Comparison of ENCODE assay signal across 26 cellular contexts in the genomic region with DNA sequence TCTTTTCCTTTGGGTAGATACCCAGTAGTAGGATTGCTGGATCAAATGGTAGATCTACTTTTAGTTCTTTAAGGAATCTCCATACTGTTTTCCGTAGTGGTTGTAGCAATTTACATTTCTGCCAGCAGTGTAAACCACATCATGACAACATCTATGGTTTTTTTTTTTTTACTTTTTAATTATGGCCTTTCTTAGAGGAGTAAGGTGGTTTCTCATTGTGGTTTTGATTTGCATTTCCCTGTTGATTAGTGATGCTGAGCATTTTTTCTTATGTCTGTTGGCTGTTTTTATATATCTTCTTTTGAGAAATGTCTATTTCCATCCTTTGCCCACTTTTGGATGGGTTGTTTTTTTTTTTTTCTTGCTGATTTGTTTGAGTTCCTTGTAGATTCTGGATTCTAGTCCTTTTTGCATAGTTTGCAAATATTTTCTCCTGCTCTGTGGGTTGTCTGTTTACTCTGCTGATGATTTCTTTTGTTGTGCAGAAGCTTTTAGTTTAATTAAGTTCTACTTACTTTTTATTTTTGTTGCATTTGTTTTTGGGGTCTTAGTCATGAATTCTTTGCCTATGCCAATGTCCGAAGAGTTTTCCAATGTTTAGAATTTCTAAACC. TPM values are rescaled to one million over a fixed set of nuclear protein-coding genes. Genes with fewer than 3 reads are reported as not detected.
DNase-seq lines count a peak whose midpoint lies in the region; ATAC-seq and TF ChIP-seq lines count a peak whose summit lies in the region.
"Had no signal": no experiment of that assay in that cellular context is flagged by ENCODE, and none has a peak within 500 bp of the region (broad histone marks: within the 10 kb centered on the region; RNA-seq: fewer than 3 reads in every experiment).

No MANE protein-coding gene starts in this region.

- no peak for ATAC-seq in activated T-cell treated with anti-CD3 and anti-CD28 coated beads, Interleukin-2, amount 50 U/mL, for 72 hours (replicated peaks in 1 of 2)
- ATAC-seq in GM19035 (IDR thresholded peaks at IDR 0.05; ENCODE audit: unreplicated experiment): peak; percentile 51
- ATAC-seq in HG03432 (IDR thresholded peaks at IDR 0.05; ENCODE audit: unreplicated experiment): peak; percentile 46
- ATAC-seq in memory B cell (ENCODE audit: low read depth): peak; percentile 83
- ATAC-seq in mucosa of descending colon: no peak
- no peak for ATAC-seq in GM21423 (IDR thresholded peaks at IDR 0.05; ENCODE audit: unreplicated experiment)
- ATAC-seq: gastroesophageal sphincter, left cardiac atrium had no signal

- H3K9me3 ChIP-seq in mucosa of descending colon: no peaks in the 10 kb centered on the region
- H3K9me3 ChIP-seq: esophagus muscularis mucosa, gastroesophageal sphincter had no signal

- H3K36me3 Mint-ChIP-seq in activated T-cell treated with anti-CD3 and anti-CD28 coated beads, Interleukin-2, amount 50 U/mL, for 72 hours (ENCODE audit: insufficient read depth in 2 of 2): peaks cover 0 to 3% of the 10 kb centered on the region in 2 donors
- H3K36me3 Mint-ChIP-seq in memory B cell: peaks cover 3% of the 10 kb centered on the region

- no peak overlapping the region for H3K4me3 ChIP-seq in mucosa of descending colon
- H3K4me3 ChIP-seq: esophagus muscularis mucosa, gastroesophageal sphincter, skin epidermis had no signal

- no peaks in the 10 kb centered on the region for H3K27me3 Mint-ChIP-seq in activated T-cell treated with anti-CD3 and anti-CD28 coated beads, Interleukin-2, amount 50 U/mL, for 72 hours (ENCODE audit: low read depth)
- H3K27me3 Mint-ChIP-seq in memory B cell: no peaks in the 10 kb centered on the region
- H3K27me3 Mint-ChIP-seq: progenitor cell of endocrine pancreas had no signal

- H3K4me1 ChIP-seq in mucosa of descending colon (ENCODE audit: low read depth): peaks cover 5% of the 10 kb centered on the region
- H3K4me1 ChIP-seq: esophagus muscularis mucosa, gastroesophageal sphincter had no signal

- no peak overlapping the region for H3K4me3 Mint-ChIP-seq in activated T-cell treated with anti-CD3 and anti-CD28 coated beads, Interleukin-2, amount 50 U/mL, for 72 hours
- H3K4me3 Mint-ChIP-seq in memory B cell: no peak overlapping the region
- H3K4me3 Mint-ChIP-seq: activated naive CD4-positive, alpha-beta T cell treated with anti-CD3 and anti-CD28 coated beads for 36 hours; neural crest cell had no signal

- no peaks in the 10 kb centered on the region for H3K9me3 Mint-ChIP-seq in activated T-cell treated with anti-CD3 and anti-CD28 coated beads, Interleukin-2, amount 50 U/mL, for 72 hours
- H3K9me3 Mint-ChIP-seq in memory B cell: peaks cover 1% of the 10 kb centered on the region
- H3K9me3 Mint-ChIP-seq: activated naive CD4-positive, alpha-beta T cell treated with anti-CD3 and anti-CD28 coated beads for 36 hours had no signal

- no peak for DNase-seq in activated T-cell treated with anti-CD3 and anti-CD28 coated beads, Interleukin-2, amount 50 U/mL, for 72 hours
- no peak for DNase-seq in activated T-cell treated with anti-CD3 and anti-CD28 coated beads for 4 hours
- DNase-seq in memory B cell (ENCODE audit: low spot score in 2 of 2): no peak
- no peak for DNase-seq in mucosa of descending colon
- DNase-seq in DMS153 (lab: John Stamatoyannopoulos, UW): no peak
- DNase-seq: 8988T; activated CD4-positive, alpha-beta T cell treated with anti-CD3 and anti-CD28 coated beads, Interleukin-2, amount 50 U/mL, for 1 hour; activated naive CD4-positive, alpha-beta T cell treated with anti-CD3 and anti-CD28 coated beads for 36 hours; activated T-cell treated with anti-CD3 and anti-CD28 coated beads, Interleukin-2, amount 50 U/mL, for 1 hour; aorta; cerebellar nuclear complex; effector CD8-positive, alpha-beta T cell; GDM1; left cardiac atrium; NCI-H1417; NCI-H2107; NCI-H524 treated with DMSO at 0.1 percent for 48 hours; Right ventricle myocardium superior had no signal

- no peak for TF ChIP-seq CTCF in mucosa of descending colon (IDR thresholded peaks at IDR 0.05)

- no peaks in the 10 kb centered on the region for H3K36me3 ChIP-seq in mucosa of descending colon (ENCODE audit: low read depth)
- H3K36me3 ChIP-seq: esophagus muscularis mucosa, gastroesophageal sphincter had no signal

- peaks cover 7% of the 10 kb centered on the region for H3K4me1 Mint-ChIP-seq in activated T-cell treated with anti-CD3 and anti-CD28 coated beads, Interleukin-2, amount 50 U/mL, for 72 hours (ENCODE audit: low read depth)
- peaks cover 13% of the 10 kb centered on the region for H3K4me1 Mint-ChIP-seq in memory B cell

- peak overlapping the region; percentile 35 for H3K27ac Mint-ChIP-seq in activated T-cell treated with anti-CD3 and anti-CD28 coated beads, Interleukin-2, amount 50 U/mL, for 72 hours
- no peak overlapping the region for H3K27ac Mint-ChIP-seq in memory B cell
- H3K27ac Mint-ChIP-seq: activated naive CD4-positive, alpha-beta T cell treated with anti-CD3 and anti-CD28 coated beads for 36 hours; progenitor cell of endocrine pancreas had no signal

- intact Hi-C loops in mucosa of descending colon (cut with DNase I, micrococcal nuclease): no loop called here

RNA-seq across cellular contexts. Expression of a gene that starts 38.8 kb away (rescaled TPM):
- total RNA-seq in activated T-cell treated with anti-CD3 and anti-CD28 coated beads, Interleukin-2, amount 50 U/mL, for 72 hours: 10 to 100 TPM; 15.9 to 18.9 TPM
- 10 to 100 TPM; 27.1 to 40.7 (median 39.8) TPM for total RNA-seq in mucosa of descending colon

Comparison
In these comparisons a context has a peak if more than half of its experiments do, and no peak if none do; other contexts are left out.
1. ATAC-seq: peak in GM19035 (single experiment), HG03432 (single experiment) and memory B cell (single experiment); none in activated T-cell treated with anti-CD3 and anti-CD28 coated beads, Interleukin-2, amount 50 U/mL, for 72 hours (0 of 2), mucosa of descending colon (single experiment) and GM21423 (single experiment).